ENCODE assay signal across 19 cellular contexts in the genomic region with DNA sequence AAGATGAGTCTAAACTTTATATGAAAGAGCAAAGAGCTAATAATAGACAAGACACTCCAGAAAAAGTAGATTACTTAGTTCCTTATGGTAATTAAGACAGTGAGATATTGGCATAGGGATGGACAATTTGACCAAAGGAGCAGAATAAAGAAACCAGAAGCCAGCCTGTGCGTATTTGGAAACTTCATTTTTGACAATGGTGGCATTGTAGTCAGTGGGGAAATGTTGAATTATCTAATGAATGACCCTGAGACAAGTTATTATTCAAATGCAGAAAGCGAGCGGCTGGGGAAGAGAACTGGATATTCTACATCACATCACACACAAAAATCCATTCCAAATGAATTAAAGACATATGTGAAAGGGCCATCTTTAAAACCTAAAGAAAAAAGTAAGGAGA.
DNase-seq lines count a peak whose midpoint lies in the region; ATAC-seq and TF ChIP-seq lines count a peak whose summit lies in the region.
"Had no signal": no experiment of that assay in that cellular context is flagged by ENCODE, and none has a peak within 500 bp of the region (broad histone marks: within the 10 kb centered on the region; RNA-seq: fewer than 3 reads in every experiment).

No MANE protein-coding gene starts in this region.

- H4K91ac ChIP-seq in trophoblast cell (ENCODE audit: low read depth, low read length), result no peak overlapping the region

- no CpG with 5 or more reads among the region's 3 CpGs for WGBS in trophoblast cell (ENCODE audit: extremely low coverage, insufficient coverage, insufficient read length)

- DNase-seq in HCT116 (ENCODE audit: low read depth, low spot score), result no peak
- DNase-seq in SK-MEL-5 (ENCODE audit: low read depth, low spot score), result peak; percentile 95
- peak; percentile 57 for DNase-seq in inferior parietal cortex (ENCODE audit: extremely low spot score)
- DNase-seq in superior temporal gyrus (ENCODE audit: extremely low spot score), result peak; percentile 79
- no peak for DNase-seq in trophoblast cell
- no peak for DNase-seq in left lobe of liver (ENCODE audit: low spot score)
- DNase-seq in osteocyte (ENCODE audit: extremely low spot score, unreplicated experiment), result no peak
- DNase-seq: CD4-positive, CD25-positive, alpha-beta regulatory T cell; COR-L47; DMS79; HFFc6; Kasumi-1; NCI-H1092 treated with DMSO at 0.1 percent for 48 hours; NCI-H1436 treated with DMSO at 0.1 percent for 48 hours; NCI-H1930; NCI-H226; NCI-H510A treated with DMSO at 0.1 percent for 48 hours; NCI-H82 had no signal

- peaks cover 9% of the 10 kb centered on the region for H3K4me1 Mint-ChIP-seq in osteocyte (ENCODE audit: unreplicated experiment)

- no peak overlapping the region for H3K4me3 ChIP-seq in HCT116 (replicated peaks in 1 of 2; ENCODE audit: low read depth in 1 of 2, low read length in 2 of 2)
- H3K4me3 ChIP-seq in trophoblast cell (ENCODE audit: low read depth, low read length), result no peak overlapping the region

- BruUV-seq in HCT116 (replicated peaks; lab: Mats Ljungman, UMichigan), result TSS peak; percentile 33

- H3K27me3 ChIP-seq in HCT116 (ENCODE audit: insufficient read depth, low read length) (no peaks in the 10 kb centered on the region), trophoblast cell (ENCODE audit: insufficient read depth, low read length) (no peaks in the 10 kb centered on the region)

- H4K12ac ChIP-seq in trophoblast cell (ENCODE audit: low read depth, low read length), result no peak overlapping the region

- POLR2A ChIA-PET in HCT116 (lab: Charles Lee), result no interaction called here

- H3K36me3 ChIP-seq in HCT116 (ENCODE audit: control insufficient read depth in 1 of 2, insufficient read depth in 2 of 2, low read length in 2 of 2), result no peaks in the 10 kb centered on the region
- H3K36me3 ChIP-seq in trophoblast cell (ENCODE audit: control insufficient read depth in 1 of 2, insufficient read depth in 2 of 2, low read length in 2 of 2), result no peaks in the 10 kb centered on the region

- H3K27ac ChIP-seq in HCT116 (ENCODE audit: low read depth, low read length) (no peak overlapping the region), trophoblast cell (ENCODE audit: low read depth, low read length) (no peak overlapping the region)

- H2BK12ac ChIP-seq in trophoblast cell (ENCODE audit: low read length), result no peak overlapping the region

- H3K4me2 ChIP-seq in HCT116 (ENCODE audit: low read length), result no peak overlapping the region
- H3K4me2 ChIP-seq in trophoblast cell (ENCODE audit: low read length), result no peak overlapping the region

- no peak overlapping the region for H3K27ac Mint-ChIP-seq in osteocyte (ENCODE audit: unreplicated experiment)
- H3K27ac Mint-ChIP-seq: CD4-positive, CD25-positive, alpha-beta regulatory T cell; HFFc6 had no signal

- RAD21 ChIA-PET in HCT116 (lab: Charles Lee; ENCODE audit: low non-redundant PET in 1 of 2, low total read pairs in 2 of 2, uncharacterized antibody in 2 of 2, unreplicated experiment in 2 of 2), result no interaction called here

- H4K20me1 ChIP-seq in HCT116 (ENCODE audit: insufficient read depth), result no peaks in the 10 kb centered on the region

- H3K27me3 Mint-ChIP-seq in osteocyte (ENCODE audit: unreplicated experiment), result no peaks in the 10 kb centered on the region
- H3K27me3 Mint-ChIP-seq: CD4-positive, CD25-positive, alpha-beta regulatory T cell had no signal

- no peak for TF ChIP-seq CTCF in HCT116 (IDR thresholded peaks at IDR 0.05 in 2 of 3, conservative IDR thresholded peaks at IDR 0.05 in 1 of 3; ENCODE audit: borderline replicate concordance in 1 of 3, insufficient read depth in 1 of 3, low read depth in 2 of 3, low read length in 2 of 3)
- no peak for TF ChIP-seq CTCF in osteocyte (IDR thresholded peaks at IDR 0.05)

- H2BK120ac ChIP-seq in trophoblast cell (ENCODE audit: insufficient read depth, low read length, poor library complexity), result no peak overlapping the region

- H3K79me1 ChIP-seq in trophoblast cell (ENCODE audit: low read length), result no peaks in the 10 kb centered on the region

- H3K9me3 ChIP-seq in HCT116 (ENCODE audit: control insufficient read depth in 1 of 2, insufficient read depth in 1 of 2, low read depth in 1 of 2, low read length in 2 of 2), result no peaks in the 10 kb centered on the region
- no peaks in the 10 kb centered on the region for H3K9me3 ChIP-seq in trophoblast cell (ENCODE audit: insufficient read depth, low read depth, low read length)

- H3K14ac ChIP-seq in trophoblast cell (ENCODE audit: low read length), result no peak overlapping the region

- no peak overlapping the region for H3K23ac ChIP-seq in trophoblast cell (ENCODE audit: low read length)

- no peaks in the 10 kb centered on the region for H3K79me2 ChIP-seq in HCT116 (ENCODE audit: insufficient read depth, low read length)
- H3K79me2 ChIP-seq in trophoblast cell (ENCODE audit: control insufficient read depth, insufficient read depth, low read length, poor library complexity), result no peaks in the 10 kb centered on the region

- no peak overlapping the region for H2AK5ac ChIP-seq in trophoblast cell (ENCODE audit: low read length)

- H3K36me3 Mint-ChIP-seq in osteocyte (ENCODE audit: unreplicated experiment), result peaks cover 1% of the 10 kb centered on the region

- TF ChIP-seq POLR2A in HCT116 (IDR thresholded peaks at IDR 0.05; ENCODE audit: borderline replicate concordance, extremely low read depth, insufficient read depth, insufficient read length), result no peak

- intact Hi-C loops in HCT116 (cut with micrococcal nuclease), result loop anchor here (10.0 kb wide), 1 partner anchor 364 kb away; a partner anchor contains a TSS

- no peak for ATAC-seq in HCT116
- no peak for ATAC-seq in left lobe of liver
- ATAC-seq: Panc1 had no signal

- H3K9ac ChIP-seq in HCT116 (ENCODE audit: low read length), result no peak overlapping the region
- no peak overlapping the region for H3K9ac ChIP-seq in trophoblast cell (ENCODE audit: low read length)

- CTCF ChIA-PET in HCT116 (lab: Charles Lee), result no interaction called here

- in situ Hi-C loops in SK-MEL-5 (cut with HindIII; ENCODE audit: low pct_unique_long_range_greater_than_20kb, low sequenced_read_pairs), result no loop called here

- H2AFZ ChIP-seq in HCT116 (ENCODE audit: low read depth, low read length, poor library complexity, severe bottlenecking) (no peak overlapping the region), trophoblast cell (ENCODE audit: insufficient read depth, low read length, poor library complexity) (no peak overlapping the region)

- H3K9me2 ChIP-seq in HCT116 (ENCODE audit: insufficient read depth), result no peaks in the 10 kb centered on the region

- H3K4me3 Mint-ChIP-seq in osteocyte (ENCODE audit: unreplicated experiment), result no peak overlapping the region
- H3K4me3 Mint-ChIP-seq: CD4-positive, CD25-positive, alpha-beta regulatory T cell; HFFc6 had no signal

- TF ChIP-seq RAD21 in HCT116 (IDR thresholded peaks at IDR 0.05; ENCODE audit: low read depth), result no peak

- H3K4ac ChIP-seq in trophoblast cell (ENCODE audit: low read depth, low read length), result no peak overlapping the region

- H4K8ac ChIP-seq in trophoblast cell (ENCODE audit: low read depth, low read length), result no peak overlapping the region

- H3K4me1 ChIP-seq in HCT116 (ENCODE audit: control insufficient read depth in 1 of 2, insufficient read depth in 2 of 2, low read length in 2 of 2), result peaks cover 0 to 5% of the 10 kb centered on the region in 2 experiments; a peak in 2 of 4 replicates
- H3K4me1 ChIP-seq in trophoblast cell (ENCODE audit: control insufficient read depth in 1 of 2, insufficient read depth in 2 of 2, low read length in 2 of 2), result no peaks in the 10 kb centered on the region

- H2BK5ac ChIP-seq in trophoblast cell (ENCODE audit: low read depth, low read length, poor library complexity), result no peak overlapping the region

- no peaks in the 10 kb centered on the region for H3K9me3 Mint-ChIP-seq in osteocyte (ENCODE audit: unreplicated experiment)
- H3K9me3 Mint-ChIP-seq: CD4-positive, CD25-positive, alpha-beta regulatory T cell had no signal

- H3K18ac ChIP-seq in trophoblast cell (ENCODE audit: low read length), result no peak overlapping the region

TF ChIP-seq in HCT116, 20 proteins besides CTCF, POLR2A, EP300 and RAD21:
- TF ChIP-seq FOSL1 (IDR thresholded peaks at IDR 0.05; ENCODE audit: low read depth) (no peak), ZNF274 (IDR thresholded peaks at IDR 0.05; ENCODE audit: low read depth, low read length) (no peak)

Comparison
In these comparisons a context has a peak if more than half of its experiments do, and no peak if none do; other contexts are left out.
1. DNase-seq: peak in SK-MEL-5 (single experiment), inferior parietal cortex (single experiment) and superior temporal gyrus (single experiment); none in HCT116 (single experiment), trophoblast cell (0 of 2), left lobe of liver (single experiment) and osteocyte (single experiment).